Comparison of ENCODE assay signal across 23 cellular contexts in genomic region chr15:71078506-71079207, GRCh38. TPM values are rescaled to one million over a fixed set of nuclear protein-coding genes. Genes with fewer than 3 reads are reported as not detected.
DNase-seq lines count a peak whose midpoint lies in the region; ATAC-seq and TF ChIP-seq lines count a peak whose summit lies in the region.
"Had no signal": no experiment of that assay in that cellular context is flagged by ENCODE, and none has a peak within 500 bp of the region (broad histone marks: within the 10 kb centered on the region; RNA-seq: fewer than 3 reads in every experiment).

No MANE protein-coding gene starts in this region.

- no peaks in the 10 kb centered on the region for H3K36me3 Mint-ChIP-seq in stimulated activated memory B cell treated with anti-CD40 and anti-IgM and Interleukin-4, amounts not matched to agents 10 μg/mL and 1 μg/mL and 100 μg/mL, for 72 hours
- H3K36me3 Mint-ChIP-seq in osteocyte (ENCODE audit: unreplicated experiment) = no peaks in the 10 kb centered on the region

- peaks cover 29% of the 10 kb centered on the region for H3K27me3 Mint-ChIP-seq in stimulated activated memory B cell treated with anti-CD40 and anti-IgM and Interleukin-4, amounts not matched to agents 10 μg/mL and 1 μg/mL and 100 μg/mL, for 72 hours
- H3K27me3 Mint-ChIP-seq in osteocyte (ENCODE audit: unreplicated experiment) = peaks cover 20% of the 10 kb centered on the region

- H3K4me2 ChIP-seq in osteoblast (ENCODE audit: insufficient read depth, low read length) = peak overlapping the region; percentile 21
- H3K4me2 ChIP-seq: BLaER1 had no signal

- H3K36me3 ChIP-seq in colonic mucosa (no peaks in the 10 kb centered on the region), osteoblast (ENCODE audit: insufficient read depth, low read length) (no peaks in the 10 kb centered on the region)
- H3K36me3 ChIP-seq: adrenal gland, BLaER1, cardiac muscle cell had no signal

- ATAC-seq in stimulated activated memory B cell treated with anti-CD40 and anti-IgM and Interleukin-4, amounts not matched to agents 10 μg/mL and 1 μg/mL and 100 μg/mL, for 72 hours = no peak
- no peak for ATAC-seq in HG02763 (IDR thresholded peaks at IDR 0.05; ENCODE audit: unreplicated experiment)
- ATAC-seq: activated CD4-positive, CD25-positive, alpha-beta regulatory T cell treated with anti-CD3 and anti-CD28 coated beads, Interleukin-2, amount 50 U/mL, for 24 hours; activated CD8-positive, alpha-beta T cell treated with anti-CD3 and anti-CD28 coated beads, Interleukin-2, amount 10 ng/mL, durations not matched to agents 7 days and 5 days; K562; psoas muscle had no signal

- intact Hi-C loops in colonic mucosa (cut with DNase I) = no loop called here

- no peaks in the 10 kb centered on the region for H3K4me1 ChIP-seq in colonic mucosa
- H3K4me1 ChIP-seq in osteoblast (ENCODE audit: insufficient read depth, low read length) = peaks cover 41% of the 10 kb centered on the region
- H3K4me1 ChIP-seq: BLaER1, psoas muscle had no signal

- TF ChIP-seq CTCF in 22Rv1 (IDR thresholded peaks at IDR 0.05) (no peak), colonic mucosa (IDR thresholded peaks at IDR 0.05) (no peak), osteoblast (IDR thresholded peaks at IDR 0.05; ENCODE audit: extremely low read depth, low read depth, low read length) (no peak), osteocyte (IDR thresholded peaks at IDR 0.05) (no peak)

- no peaks in the 10 kb centered on the region for H3K27me3 ChIP-seq in colonic mucosa
- H3K27me3 ChIP-seq in osteoblast (ENCODE audit: insufficient read depth, low read length) = no peaks in the 10 kb centered on the region
- H3K27me3 ChIP-seq: adrenal gland, BLaER1, cardiac muscle cell, testis had no signal

- no peaks in the 10 kb centered on the region for H3K9me3 ChIP-seq in colonic mucosa
- no peaks in the 10 kb centered on the region for H3K9me3 ChIP-seq in osteoblast (ENCODE audit: low read depth, low read length)
- H3K9me3 ChIP-seq: adrenal gland, BLaER1, psoas muscle, testis had no signal

- H3K79me2 ChIP-seq in osteoblast (ENCODE audit: insufficient read depth, low read length) = no peaks in the 10 kb centered on the region

- peak; percentile 24 for DNase-seq in M059J (ENCODE audit: low read depth)
- DNase-seq in colonic mucosa = peak; percentile 42
- no peak for DNase-seq in osteoblast (ENCODE audit: insufficient read length, low spot score, missing footprints)
- DNase-seq in osteocyte (ENCODE audit: extremely low spot score, unreplicated experiment) = no peak
- DNase-seq in Ammon's horn (ENCODE audit: low spot score) = no peak
- DNase-seq: activated CD8-positive, alpha-beta T cell treated with anti-CD3 and anti-CD28 coated beads, Interleukin-2, amount 10 ng/mL, durations not matched to agents 7 days and 5 days; activated T-cell treated with anti-CD3 and anti-CD28 coated beads, Interleukin-2, amount 50 U/mL, for 1 hour; adrenal gland; H9; midbrain; MV-4-11; NCI-H2171 treated with DMSO at 0.1 percent for 48 hours; NCI-H526; psoas muscle; SW 1271; testis had no signal

- H3K9me3 Mint-ChIP-seq in stimulated activated memory B cell treated with anti-CD40 and anti-IgM and Interleukin-4, amounts not matched to agents 10 μg/mL and 1 μg/mL and 100 μg/mL, for 72 hours = peaks cover 3% of the 10 kb centered on the region
- peaks cover 18% of the 10 kb centered on the region for H3K9me3 Mint-ChIP-seq in osteocyte (ENCODE audit: unreplicated experiment)

- H3K27ac ChIP-seq in 22Rv1 = peak overlapping the region; percentile 32; the same call in 1 of the 2 replicates
- peak overlapping the region; percentile 70 for H3K27ac ChIP-seq in colonic mucosa
- H3K27ac ChIP-seq in osteoblast (ENCODE audit: low read depth, low read length) = peak overlapping the region; percentile 99
- H3K27ac ChIP-seq: adrenal gland, BLaER1, cardiac muscle cell, psoas muscle, testis had no signal

- H3K4me3 ChIP-seq in colonic mucosa = no peak overlapping the region
- no peak overlapping the region for H3K4me3 ChIP-seq in osteoblast (ENCODE audit: insufficient read depth, low read length)
- H3K4me3 ChIP-seq: adrenal gland, BLaER1, cardiac muscle cell, K562, psoas muscle, testis had no signal

- no peak overlapping the region for H3K4me3 Mint-ChIP-seq in stimulated activated memory B cell treated with anti-CD40 and anti-IgM and Interleukin-4, amounts not matched to agents 10 μg/mL and 1 μg/mL and 100 μg/mL, for 72 hours
- H3K4me3 Mint-ChIP-seq in osteocyte (ENCODE audit: unreplicated experiment) = no peak overlapping the region
- H3K4me3 Mint-ChIP-seq: activated CD8-positive, alpha-beta T cell treated with anti-CD3 and anti-CD28 coated beads, Interleukin-2, amount 10 ng/mL, durations not matched to agents 7 days and 5 days; H9 had no signal

- H3K27ac Mint-ChIP-seq in stimulated activated memory B cell treated with anti-CD40 and anti-IgM and Interleukin-4, amounts not matched to agents 10 μg/mL and 1 μg/mL and 100 μg/mL, for 72 hours = no peak overlapping the region
- H3K27ac Mint-ChIP-seq in osteocyte (ENCODE audit: unreplicated experiment) = no peak overlapping the region
- H3K27ac Mint-ChIP-seq: activated CD8-positive, alpha-beta T cell treated with anti-CD3 and anti-CD28 coated beads, Interleukin-2, amount 10 ng/mL, durations not matched to agents 7 days and 5 days; H9 had no signal

- H2AFZ ChIP-seq in osteoblast (ENCODE audit: low read length) = no peak overlapping the region

- H3K4me1 Mint-ChIP-seq in stimulated activated memory B cell treated with anti-CD40 and anti-IgM and Interleukin-4, amounts not matched to agents 10 μg/mL and 1 μg/mL and 100 μg/mL, for 72 hours = no peaks in the 10 kb centered on the region
- no peaks in the 10 kb centered on the region for H3K4me1 Mint-ChIP-seq in osteocyte (ENCODE audit: unreplicated experiment)
- H3K4me1 Mint-ChIP-seq: H9 had no signal

- peak overlapping the region; percentile 25 to 75 for H3K9ac ChIP-seq in colonic mucosa (ENCODE audit: low read depth in 2 of 2, low read length in 2 of 2)
- H3K9ac ChIP-seq: BLaER1 had no signal

- H4K20me1 ChIP-seq in osteoblast (ENCODE audit: insufficient read depth, low read length) = no peaks in the 10 kb centered on the region
- H4K20me1 ChIP-seq: BLaER1 had no signal

RNA-seq across cellular contexts. Expression of gene THSD4, which starts 36.6 kb away (rescaled TPM):
- 5.3 and 9.9 TPM in 2 replicates for total RNA-seq in M059J (2014; rRNA removed; shearing (Covaris generic))
- total RNA-seq in colonic mucosa (10 to 100 TPM; 18.8 to 23.5 TPM), osteoblast (15.6 TPM in 2 replicates), osteocyte (4.5 and 5.7 TPM in 2 replicates)
- total RNA-seq: activated CD8-positive, alpha-beta T cell treated with anti-CD3 and anti-CD28 coated beads, Interleukin-2, amount 10 ng/mL, durations not matched to agents 7 days and 5 days had no signal

Comparison
In these comparisons a context has a peak if more than half of its experiments do, and no peak if none do; other contexts are left out.
1. H3K27ac ChIP-seq: peak in every context shown above with its lines; median percentile 99 in osteoblast; 70 in colonic mucosa; 32 in 22Rv1.
2. DNase-seq: peak in M059J (single experiment) and colonic mucosa (single experiment); none in osteoblast (single experiment), osteocyte (single experiment) and Ammon's horn (single experiment).